In genomic region chrX:27840881-27841280, GRCh38 we compare ENCODE assay signal across 19 cellular contexts. TPM values are rescaled to one million over a fixed set of nuclear protein-coding genes. Genes with fewer than 3 reads are reported as not detected.
A peak's percentile ranks its signal among the peaks of the same experiment; 100 is the strongest.
DNase-seq lines count a peak whose midpoint lies in the region; ATAC-seq, FAIRE-seq and TF ChIP-seq lines count a peak whose summit lies in the region.
"Had no signal": no experiment of that assay in that cellular context is flagged by ENCODE, and none has a peak within 500 bp of the region (broad histone marks: within the 10 kb centered on the region; RNA-seq: fewer than 3 reads in every experiment).

No MANE protein-coding gene starts in this region.

- TF ChIP-seq RAD21 in GM12878 (IDR thresholded peaks at IDR 0.05; ENCODE audit: insufficient read depth, low read depth, low read length), result no peak

- H3K27ac ChIP-seq in GM12878 (ENCODE audit: control insufficient read depth, insufficient read depth), result no peak overlapping the region
- H3K27ac ChIP-seq: HL-60, KMS-11 had no signal

- TF ChIP-seq CTCF in GM12878 (IDR thresholded peaks at IDR 0.05 in 2 of 3, conservative IDR thresholded peaks at IDR 0.05 in 1 of 3; ENCODE audit: control insufficient read depth in 2 of 3, extremely low read depth in 1 of 3, insufficient read depth in 1 of 3, low read depth in 3 of 3, low read length in 3 of 3) (no peak), mesothelial cell of epicardium (IDR thresholded peaks at IDR 0.05; ENCODE audit: unreplicated experiment) (no peak)

- peaks cover 6% of the 10 kb centered on the region for H3K4me1 Mint-ChIP-seq in mesothelial cell of epicardium
- H3K4me1 Mint-ChIP-seq: CD14-positive monocyte; CD4-positive, alpha-beta memory T cell had no signal

- POLR2A ChIA-PET in GM12878 (lab: Charles Lee), result no interaction called here

- DNase-seq in ELF-1 (ENCODE audit: low read depth, low spot score), result peak; percentile 75
- DNase-seq in H4 (ENCODE audit: low spot score), result peak; percentile 6
- no peak for DNase-seq in GM12878 (ENCODE audit: low read depth, low spot score)
- no peak for DNase-seq in mesothelial cell of epicardium (ENCODE audit: low spot score in 2 of 2, unreplicated experiment in 2 of 2)
- DNase-seq in AG08395 (ENCODE audit: low spot score), result no peak
- DNase-seq in activated T-cell treated with anti-CD3 and anti-CD28 coated beads, Interleukin-2, amount 50 U/mL, for 48 hours, result no peak
- DNase-seq: ACHN; AML-193; CD4-positive, alpha-beta memory T cell; DMS153; GDM1; HCEC 1CT had no signal

- peaks cover 19% of the 10 kb centered on the region for H3K9me3 Mint-ChIP-seq in mesothelial cell of epicardium
- H3K9me3 Mint-ChIP-seq: CD14-positive monocyte had no signal

- no peak overlapping the region for H2AFZ ChIP-seq in GM12878 (ENCODE audit: control insufficient read depth, low read depth, low read length)

- H4K20me1 ChIP-seq in GM12878 (ENCODE audit: control insufficient read depth, insufficient read depth), result no peaks in the 10 kb centered on the region

- intact Hi-C loops in GM12878 (cut with micrococcal nuclease; ENCODE audit: unreplicated experiment), result no loop called here

- H3K36me3 ChIP-seq in GM12878 (ENCODE audit: control insufficient read depth in 2 of 2, insufficient read depth in 2 of 2, low read length in 1 of 2), result no peaks in the 10 kb centered on the region

- no peak for TF ChIP-seq EP300 in GM12878 (IDR thresholded peaks at IDR 0.05; ENCODE audit: borderline replicate concordance in 1 of 2, control insufficient read depth in 1 of 2, low read depth in 2 of 2, low read length in 2 of 2)

- H3K4me2 ChIP-seq in GM12878 (ENCODE audit: control insufficient read depth, insufficient read depth), result no peak overlapping the region
- H3K4me2 ChIP-seq: KMS-11 had no signal

- no peak for FAIRE-seq in GM12878 (lab: Jason Lieb, UNC)
- FAIRE-seq: A204.1, H54 had no signal

- H3K36me3 Mint-ChIP-seq in mesothelial cell of epicardium, result no peaks in the 10 kb centered on the region
- H3K36me3 Mint-ChIP-seq: CD14-positive monocyte; CD4-positive, alpha-beta memory T cell had no signal

- in situ Hi-C loops in GM12878 (cut with MboI), result no loop called here

- H3K4me3 Mint-ChIP-seq in mesothelial cell of epicardium, result no peak overlapping the region
- H3K4me3 Mint-ChIP-seq: CD14-positive monocyte; CD4-positive, alpha-beta memory T cell had no signal

- no peaks in the 10 kb centered on the region for H3K9me3 ChIP-seq in GM12878 (replicated peaks; ENCODE audit: control insufficient read depth, insufficient read depth, low read length)

- 26% methylated on average over 3 of the region's 3 CpGs for WGBS in GM12878 (ENCODE audit: insufficient coverage, insufficient replicate concordance, low lambda C conversion rate, missing lambda C conversion rate)

- CTCF ChIA-PET in GM12878 (lab: Yijun Ruan, JAX), result interaction anchor here (0.6 to 1.4 kb wide), 2 partner anchors 12 to 83 kb away, joined by 3 read pairs; no protein-coding TSS in a partner anchor

- RAD21 ChIA-PET in GM12878 (lab: Charles Lee; ENCODE audit: unreplicated experiment), result no interaction called here

- SMC1A ChIA-PET in GM12878 (lab: Charles Lee; ENCODE audit: uncharacterized antibody, unreplicated experiment), result interaction anchor here (1.2 kb wide), 1 partner anchor 15 kb away, joined by 3 read pairs; no protein-coding TSS in a partner anchor

- no peaks in the 10 kb centered on the region for H3K27me3 Mint-ChIP-seq in mesothelial cell of epicardium (ENCODE audit: low read depth)
- H3K27me3 Mint-ChIP-seq: CD4-positive, alpha-beta memory T cell had no signal

- H3K27ac Mint-ChIP-seq in mesothelial cell of epicardium, result no peak overlapping the region
- H3K27ac Mint-ChIP-seq: CD14-positive monocyte; CD4-positive, alpha-beta memory T cell had no signal

- no peaks in the 10 kb centered on the region for H3K79me2 ChIP-seq in GM12878 (ENCODE audit: control insufficient read depth, insufficient read depth, low read length)

- no peaks in the 10 kb centered on the region for H3K4me1 ChIP-seq in GM12878 (ENCODE audit: control insufficient read depth, insufficient read depth, low read length)

- no peak for TF ChIP-seq POLR2A in GM12878 (IDR thresholded peaks at IDR 0.05; ENCODE audit: low read depth, low read length)

- H3K4me3 ChIP-seq in GM12878, result no peak overlapping the region

- H3K27me3 ChIP-seq in GM12878 (replicated peaks in 1 of 2; ENCODE audit: control insufficient read depth in 2 of 2, insufficient read depth in 2 of 2, low read length in 1 of 2), result no peaks in the 10 kb centered on the region

- peak; percentile 76 for ATAC-seq in GM12878

- no TSS peak for BruUV-seq in GM12878 (replicated peaks; lab: Mats Ljungman, UMichigan)

- no peak overlapping the region for H3K9ac ChIP-seq in GM12878 (ENCODE audit: control insufficient read depth, insufficient read depth, low read length)
- H3K9ac ChIP-seq: KMS-11 had no signal

TF ChIP-seq in GM12878, 131 proteins besides CTCF, POLR2A, EP300 and RAD21:
- no peak for TF ChIP-seq EGR1 (IDR thresholded peaks at IDR 0.05; ENCODE audit: borderline replicate concordance in 1 of 2, low read depth in 2 of 2, low read length in 2 of 2)
- no peak for TF ChIP-seq ETV6 (conservative IDR thresholded peaks at IDR 0.05 in 1 of 2, IDR thresholded peaks at IDR 0.05 in 1 of 2; ENCODE audit: borderline replicate concordance in 1 of 2, low read depth in 1 of 2)
- TF ChIP-seq HCFC1 (IDR thresholded peaks at IDR 0.05; ENCODE audit: low read length), result no peak
- no peak for TF ChIP-seq TCF7 (IDR thresholded peaks at IDR 0.05; ENCODE audit: borderline replicate concordance)
TF ChIP-seq in GM12878: peak in this region for 0.

RNA-seq across cellular contexts. Expression of gene MAGEB10, which starts 33.1 kb away (rescaled TPM):
- not detected in 2 replicates for total RNA-seq in H4 (2014; rRNA removed; shearing (Covaris generic))
- total RNA-seq in GM12878 (2013; cell fraction: nucleolus; rRNA removed), result not detected in 2 replicates
- total RNA-seq in GM12878 (2014; rRNA removed) (not detected in 2 replicates), GM12878 (2014; rRNA removed; fragmentation: Illumina TruSeq; extraction: Trizol) (not detected in 2 replicates), GM12878 (2021) (not detected in 2 replicates), mesothelial cell of epicardium (not detected in 3 replicates)
- polyA plus RNA-seq in GM12878 (2011; ENCODE audit: low read depth), result not detected
- polyA plus RNA-seq in GM12878 (2011; rRNA removed) (not detected in 2 replicates), GM12878 (2014; fragmentation: Illumina TruSeq; extraction: Trizol) (not detected in 2 replicates), GM12878 (2014; fragmentation: Nextera tagmentation; extraction: Ambion mirVana) (not detected), GM12878 (2014; rRNA removed) (not detected in 2 replicates), GM12878 (2016; fragmentation: Nextera tagmentation; extraction: Ambion mirVana) (not detected)
- polyA plus RNA-seq in GM12878 (2011; cell fraction: cytosol; rRNA removed), result not detected in 2 replicates
- polyA plus RNA-seq in GM12878 (2011; cell fraction: nucleus; rRNA removed), result not detected in 2 replicates
- polyA plus RNA-seq in GM12878 (2012), result not detected in 2 replicates
- not detected in 2 replicates for polyA minus RNA-seq in GM12878 (2011; rRNA and poly(A)+ RNA removed)
- not detected in 2 replicates for polyA minus RNA-seq in GM12878 (2011; cell fraction: cytosol; rRNA and poly(A)+ RNA removed)
- polyA minus RNA-seq in GM12878 (2011; cell fraction: nucleus; rRNA and poly(A)+ RNA removed), result not detected in 2 replicates
- total RNA-seq: CD4-positive, alpha-beta memory T cell; HT1080 had no signal
- polyA plus RNA-seq: BJ; CD14-positive monocyte; CD4-positive, alpha-beta memory T cell had no signal

Comparison
In these comparisons a context has a peak if more than half of its experiments do, and no peak if none do; other contexts are left out.
1. DNase-seq: peak in ELF-1 (single experiment) and H4 (single experiment); none in GM12878 (single experiment), mesothelial cell of epicardium (0 of 2), AG08395 (single experiment) and activated T-cell treated with anti-CD3 and anti-CD28 coated beads, Interleukin-2, amount 50 U/mL, for 48 hours (0 of 2).